In the genomic region with DNA sequence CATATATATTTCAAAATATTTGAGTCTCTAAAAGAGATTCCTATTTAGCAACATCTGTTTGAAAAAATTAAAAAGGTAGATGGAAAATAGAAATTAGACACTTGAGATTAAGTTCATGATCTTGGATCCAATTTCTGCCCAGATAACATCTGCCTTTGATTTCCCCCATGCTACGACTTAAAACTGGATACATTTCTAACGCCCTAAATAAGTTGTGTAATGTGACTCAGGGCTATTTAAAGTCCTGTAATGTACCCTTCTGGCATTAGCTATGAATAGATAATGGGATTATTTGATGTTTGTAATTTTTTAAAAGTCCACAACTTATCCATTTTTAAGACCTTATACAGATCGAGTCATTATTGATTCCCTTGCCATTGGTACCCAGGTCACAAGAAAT, we compare ENCODE assay signal across 15 cellular contexts.
"Had no signal": no experiment of that assay in that cellular context is flagged by ENCODE, and none has a peak within 500 bp of the region (broad histone marks: within the 10 kb centered on the region; RNA-seq: fewer than 3 reads in every experiment).

No MANE protein-coding gene starts in this region.

- H3K27me3 ChIP-seq: heart left ventricle, pancreas, suprapubic skin, thyroid gland had no signal

- DNase-seq: effector CD8-positive, alpha-beta T cell; foreskin melanocyte; heart left ventricle; hippocampal formation; naive thymus-derived CD8-positive, alpha-beta T cell; pancreas; right cardiac atrium; stimulated activated CD4-positive, alpha-beta T cell treated with anti-CD3 and anti-CD28 coated beads, Interleukin-2, amount 100 ng/mL, for 48 hours; stimulated activated CD8-positive, alpha-beta memory T cell treated with anti-CD3 and anti-CD28 coated beads, Interleukin-4, amount 100 ng/mL, for 48 hours; stimulated activated naive CD8-positive, alpha-beta T cell treated with anti-CD3 and anti-CD28 coated beads, Interleukin-15, Interleukin-2, amounts not matched to agents 100 U/mL and 50 U/mL, for 24 hours; thyroid gland had no signal

- H3K4me1 ChIP-seq: pancreas, thyroid gland had no signal

- H3K9me3 ChIP-seq: heart left ventricle, pancreas, suprapubic skin, thyroid gland had no signal

- H3K4me3 ChIP-seq: coronary artery, heart left ventricle, pancreas, smooth muscle cell, suprapubic skin, thyroid gland had no signal

- FAIRE-seq: pancreas, urothelium cell line had no signal

- H3K36me3 ChIP-seq: heart left ventricle, pancreas, suprapubic skin, thyroid gland had no signal
